15 cellular contexts compared by ENCODE assay signal in genomic region chr15:96348112-96349027, GRCh38. TPM values are rescaled to one million over a fixed set of nuclear protein-coding genes. Genes with fewer than 3 reads are reported as not detected.
DNase-seq lines count a peak whose midpoint lies in the region; ATAC-seq and TF ChIP-seq lines count a peak whose summit lies in the region.
"Had no signal": no experiment of that assay in that cellular context is flagged by ENCODE, and none has a peak within 500 bp of the region (broad histone marks: within the 10 kb centered on the region; RNA-seq: fewer than 3 reads in every experiment).

No MANE protein-coding gene starts in this region.

- H3K4me1 ChIP-seq in ectodermal cell (ENCODE audit: control insufficient read depth, insufficient read depth, low read length) = peaks cover 90% of the 10 kb centered on the region
- peaks cover 5 to 16% of the 10 kb centered on the region in 2 donors for H3K4me1 ChIP-seq in mucosa of rectum (ENCODE audit: control insufficient read depth in 2 of 2, insufficient read depth in 2 of 2, low read length in 2 of 2)
- peaks cover 0 to 38% (median 18%) of the 10 kb centered on the region in 4 donors for H3K4me1 ChIP-seq in transverse colon

- no peak for ATAC-seq in HG02938 (IDR thresholded peaks at IDR 0.05; ENCODE audit: unreplicated experiment)
- ATAC-seq: activated CD8-positive, alpha-beta T cell treated with anti-CD3 and anti-CD28 coated beads for 36 hours had no signal

- peak; percentile 38 for DNase-seq in activated CD8-positive, alpha-beta memory T cell treated with anti-CD3 and anti-CD28 coated beads for 24 hours
- DNase-seq in activated CD8-positive, alpha-beta memory T cell treated with anti-CD3 and anti-CD28 coated beads, Interleukin-2, amount 50 U/mL, for 48 hours = no peak
- DNase-seq in transverse colon = no peak
- no peak for DNase-seq in NOMO-1 (lab: John Stamatoyannopoulos, UW; ENCODE audit: unreplicated experiment in 2 of 2)
- DNase-seq in stimulated activated naive CD4-positive, alpha-beta T cell (lab: John Stamatoyannopoulos, UW) = no peak
- DNase-seq: activated CD8-positive, alpha-beta T cell treated with anti-CD3 and anti-CD28 coated beads for 36 hours; activated naive CD4-positive, alpha-beta T cell treated with anti-CD3 and anti-CD28 coated beads, Interleukin-2, amount 10 ng/mL, durations not matched to agents 7 days and 5 days; COR-L47; NCI-H2227 treated with DMSO at 0.1 percent for 48 hours; substantia nigra; T-helper 9 cell had no signal

- intact Hi-C loops in transverse colon (cut with DNase I; ENCODE audit: low total_unique reads) = no loop called here

- H3K9ac ChIP-seq in mucosa of rectum (ENCODE audit: low read depth in 1 of 2, low read length in 2 of 2) = no peak overlapping the region

- H3K27ac ChIP-seq in ectodermal cell (ENCODE audit: insufficient read depth, low read depth, low read length, poor library complexity, severe bottlenecking) (peak overlapping the region; percentile 61), mucosa of rectum (ENCODE audit: low read depth in 2 of 2, low read length in 2 of 2) (peak overlapping the region; percentile 7 to 58), transverse colon (peak overlapping the region; percentile 94 to 98 (median 96))
- H3K27ac ChIP-seq: 22Rv1 had no signal

- no peak for TF ChIP-seq POLR2A in transverse colon (IDR thresholded peaks at IDR 0.05)

- H3K36me3 ChIP-seq in ectodermal cell (ENCODE audit: control insufficient read depth, insufficient read depth, low read length) = peaks cover 9% of the 10 kb centered on the region
- H3K36me3 ChIP-seq in mucosa of rectum (ENCODE audit: control insufficient read depth in 2 of 2, insufficient read depth in 2 of 2, low read length in 2 of 2) = no peaks in the 10 kb centered on the region
- H3K36me3 ChIP-seq in transverse colon = no peaks in the 10 kb centered on the region

- H3K9me3 ChIP-seq in ectodermal cell (ENCODE audit: control insufficient read depth, low read length) (no peaks in the 10 kb centered on the region), mucosa of rectum (ENCODE audit: control insufficient read depth in 2 of 2, low read length in 2 of 2) (peaks cover 0 to 2% of the 10 kb centered on the region in 2 donors), transverse colon (no peaks in the 10 kb centered on the region)

- TF ChIP-seq EP300 in transverse colon (IDR thresholded peaks at IDR 0.05; ENCODE audit: low read depth) = no peak

- no peak overlapping the region for H3K4me3 ChIP-seq in ectodermal cell (ENCODE audit: insufficient read depth, low read depth, low read length)
- no peak overlapping the region for H3K4me3 ChIP-seq in mucosa of rectum (ENCODE audit: low read length in 2 of 2)
- peak overlapping the region in 1 of 4 donors; percentile 56 for H3K4me3 ChIP-seq in transverse colon

- TF ChIP-seq CTCF in transverse colon (IDR thresholded peaks at IDR 0.05) = no peak

- in situ Hi-C loops in transverse colon (cut with MboI; ENCODE audit: low pct_ligation_motif_present in 1 of 4, low pct_unique_long_range_greater_than_20kb in 1 of 4, low sequenced_read_pairs in 3 of 4) = loop anchor here in 2 of 4 donors (25.0 kb wide), 1 partner anchor 1086 kb away; no protein-coding TSS in a partner anchor

- 6 to 8% methylated on average over 12 of the region's 13 CpGs for WGBS in ectodermal cell, 2 experiments
- WGBS in transverse colon (ENCODE audit: low coverage in 1 of 2), 2 donors = 54 to 56% methylated on average over 8 to 13 of the region's 13 CpGs

- H3K27me3 ChIP-seq in ectodermal cell (ENCODE audit: control insufficient read depth, insufficient read depth, low read length, poor library complexity, severe bottlenecking) (peaks cover 91% of the 10 kb centered on the region), mucosa of rectum (ENCODE audit: control insufficient read depth in 2 of 2, insufficient read depth in 2 of 2, low read length in 2 of 2) (peaks cover 1 to 7% of the 10 kb centered on the region in 2 donors), transverse colon (peaks cover 30% of the 10 kb centered on the region)

RNA-seq across cellular contexts. Expression of gene NR2F2, which starts 17.9 kb away (rescaled TPM):
- polyA plus RNA-seq in ectodermal cell (2013, experiment 1 of 4) = 101 TPM
- 117 TPM for polyA plus RNA-seq in ectodermal cell (2013, experiment 2 of 4)
- polyA plus RNA-seq in ectodermal cell (2013, experiment 3 of 4) = 80.0 TPM
- polyA plus RNA-seq in ectodermal cell (2013, experiment 4 of 4) = 97.4 TPM
- 10 to 100 TPM; 11.3 to 29.5 (median 18.4) TPM for total RNA-seq in transverse colon
- total RNA-seq: activated CD8-positive, alpha-beta T cell treated with anti-CD3 and anti-CD28 coated beads for 36 hours had no signal

Comparison
In these comparisons a context has a peak if more than half of its experiments do, and no peak if none do; other contexts are left out.
1. H3K27ac ChIP-seq: peak in every context shown above with its lines; median percentile 96 in transverse colon; 61 in ectodermal cell; 32 in mucosa of rectum.